ENCODE assay signal across 32 cellular contexts in genomic region chr7:29065458-29065857, GRCh38.
"Had no signal": no experiment of that assay in that cellular context is flagged by ENCODE, and none has a peak within 500 bp of the region (broad histone marks: within the 10 kb centered on the region; RNA-seq: fewer than 3 reads in every experiment).

No MANE protein-coding gene starts in this region.

- H3K4me1 ChIP-seq: adrenal gland, ascending aorta, body of pancreas, breast epithelium had no signal

- H3K9me3 ChIP-seq: adrenal gland, ascending aorta, body of pancreas, breast epithelium had no signal

- ATAC-seq: activated naive CD4-positive, alpha-beta T cell treated with anti-CD3 and anti-CD28 coated beads, Interleukin-2, amount 50 U/mL, for 72 hours; activated T-cell treated with anti-CD3 and anti-CD28 coated beads, Interleukin-2, amount 50 U/mL, for 4 hours; activated T-cell treated with anti-CD3 and anti-CD28 coated beads, Interleukin-2, amount 50 U/mL, for 72 hours; activated T-helper 17 cell treated with anti-CD3 and anti-CD28 coated beads, Interleukin-2, amount 50 U/mL, for 72 hours; body of pancreas had no signal

- H3K36me3 ChIP-seq: adrenal gland, ascending aorta, brain microvascular endothelial cell, breast epithelium, cardiac muscle cell had no signal

- H3K27ac ChIP-seq: adrenal gland, ascending aorta, body of pancreas, brain microvascular endothelial cell, breast epithelium, cardiac muscle cell had no signal

- H3K4me3 ChIP-seq: adrenal gland, ascending aorta, body of pancreas, breast epithelium, cardiac muscle cell had no signal

- H3K27me3 ChIP-seq: adrenal gland, ascending aorta, body of pancreas, brain microvascular endothelial cell, breast epithelium, cardiac muscle cell had no signal

- DNase-seq: activated effector memory CD4-positive, alpha-beta T cell treated with anti-CD3 and anti-CD28 coated beads, Interleukin-2, amount 50 U/mL, for 16 hours; activated effector memory CD4-positive, alpha-beta T cell treated with Interleukin-2 at 50 U/mL for 16 hours; activated gamma-delta T cell; activated gamma-delta T cell treated with Interleukin-2 at 50 U/mL for 16 hours; activated naive CD4-positive, alpha-beta T cell; activated naive CD4-positive, alpha-beta T cell treated with anti-CD3 and anti-CD28 coated beads for 36 hours; activated naive CD4-positive, alpha-beta T cell treated with anti-CD3 and anti-CD28 coated beads, Interleukin-2, amount 10 ng/mL, durations not matched to agents 7 days and 5 days; activated naive CD4-positive, alpha-beta T cell treated with anti-CD3 and anti-CD28 coated beads, Interleukin-2, amount 50 U/mL, for 16 hours; activated naive CD4-positive, alpha-beta T cell treated with Interleukin-2 at 50 U/mL for 16 hours; activated naive CD8-positive, alpha-beta T cell treated with anti-CD3 and anti-CD28 coated beads for 36 hours; activated naive CD8-positive, alpha-beta T cell treated with anti-CD3 and anti-CD28 coated beads, Interleukin-2, amount 10 ng/mL, durations not matched to agents 7 days and 5 days; activated naive CD8-positive, alpha-beta T cell treated with anti-CD3 and anti-CD28 coated beads, Interleukin-2, amount 50 U/mL, for 24 hours; activated T-cell treated with anti-CD3 and anti-CD28 coated beads, Interleukin-2, amount 50 U/mL, for 1 hour; activated T-cell treated with anti-CD3 and anti-CD28 coated beads, Interleukin-2, amount 50 U/mL, for 24 hours; activated T-cell treated with anti-CD3 and anti-CD28 coated beads, Interleukin-2, amount 50 U/mL, for 4 hours; activated T-cell treated with anti-CD3 and anti-CD28 coated beads, Interleukin-2, amount 50 U/mL, for 48 hours; activated T-cell treated with anti-CD3 and anti-CD28 coated beads, Interleukin-2, amount 50 U/mL, for 72 hours; adrenal gland; amniotic stem cell; amygdala; anterior cingulate cortex; aorta; body of pancreas; brain microvascular endothelial cell; caudate nucleus; central memory CD4-positive, alpha-beta T cell; cerebellar nuclear complex had no signal
